In the genomic region with DNA sequence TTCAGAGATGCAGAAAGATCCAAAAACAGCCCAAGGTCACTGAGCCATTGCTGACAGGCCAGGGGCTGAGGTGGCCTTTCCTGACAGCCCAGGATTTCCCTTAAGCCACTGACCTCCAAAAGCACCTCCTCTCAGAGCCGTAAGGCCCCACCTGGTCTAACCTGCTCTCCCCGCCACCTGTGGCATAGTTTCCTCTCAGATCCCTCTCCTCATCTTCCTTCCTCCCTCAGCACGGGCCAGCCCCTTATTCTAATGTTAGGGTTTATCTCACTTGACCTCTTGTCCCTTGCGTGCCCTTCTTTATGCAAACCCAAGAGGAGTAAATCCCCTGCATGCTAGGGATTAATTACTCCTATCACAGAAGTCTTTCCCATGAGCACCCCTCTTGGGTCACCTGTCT, we compare ENCODE assay signal across 12 cellular contexts.
DNase-seq lines count a peak whose midpoint lies in the region; ATAC-seq, FAIRE-seq and TF ChIP-seq lines count a peak whose summit lies in the region.
"Had no signal": no experiment of that assay in that cellular context is flagged by ENCODE, and none has a peak within 500 bp of the region (broad histone marks: within the 10 kb centered on the region; RNA-seq: fewer than 3 reads in every experiment).

No MANE protein-coding gene starts in this region.

- H3K27me3 Mint-ChIP-seq in activated T-helper 1 cell treated with anti-CD3 and anti-CD28 coated beads, Interleukin-12 subunit alpha, Interleukin-12 subunit beta, Interleukin-2, Interleukin-4 antibody, amounts not matched to agents 30 ng/mL and 10 ng/mL and 1 ng/mL, durations not matched to agents 14 hours and 24 hours and 36 hours (ENCODE audit: insufficient read depth): peaks cover 3% of the 10 kb centered on the region

- FAIRE-seq in pancreas (lab: Jason Lieb, UNC): no peak

- no peak for DNase-seq in activated T-helper 1 cell treated with anti-CD3 and anti-CD28 coated beads, Interleukin-12 subunit alpha, Interleukin-12 subunit beta, Interleukin-2, Interleukin-4 antibody, amounts not matched to agents 30 ng/mL and 10 ng/mL and 1 ng/mL, durations not matched to agents 14 hours and 24 hours and 36 hours (ENCODE audit: low spot score)
- DNase-seq in pancreas (no peak), UCSD-AML1 (lab: John Stamatoyannopoulos, UW; ENCODE audit: unreplicated experiment) (no peak), NCI-H2227 (lab: John Stamatoyannopoulos, UW; ENCODE audit: unreplicated experiment) (no peak)
- DNase-seq in activated CD4-positive, alpha-beta T cell treated with anti-CD3 and anti-CD28 coated beads, Interleukin-2, amount 50 U/mL, for 4 hours: no peak
- DNase-seq: CD8-positive, alpha-beta memory T cell; islet precursor cell; NCI-H1436; stimulated activated CD4-positive, alpha-beta T cell treated with anti-CD3 and anti-CD28 coated beads, Interleukin-4, amount 100 ng/mL, for 1 hour had no signal

- H3K9me3 ChIP-seq in pancreas: no peaks in the 10 kb centered on the region

- WGBS in pancreas, 2 donors: 57 to 83% methylated on average over 4 of the region's 4 CpGs

- H3K9me3 Mint-ChIP-seq in activated T-helper 1 cell treated with anti-CD3 and anti-CD28 coated beads, Interleukin-12 subunit alpha, Interleukin-12 subunit beta, Interleukin-2, Interleukin-4 antibody, amounts not matched to agents 30 ng/mL and 10 ng/mL and 1 ng/mL, durations not matched to agents 14 hours and 24 hours and 36 hours: peaks cover 6% of the 10 kb centered on the region
- H3K9me3 Mint-ChIP-seq: CD8-positive, alpha-beta memory T cell had no signal

- no peak for TF ChIP-seq CTCF in pancreas (IDR thresholded peaks at IDR 0.05)

- H3K4me1 Mint-ChIP-seq in activated T-helper 1 cell treated with anti-CD3 and anti-CD28 coated beads, Interleukin-12 subunit alpha, Interleukin-12 subunit beta, Interleukin-2, Interleukin-4 antibody, amounts not matched to agents 30 ng/mL and 10 ng/mL and 1 ng/mL, durations not matched to agents 14 hours and 24 hours and 36 hours (ENCODE audit: low read depth): peaks cover 42% of the 10 kb centered on the region

- intact Hi-C loops in activated T-helper 1 cell treated with anti-CD3 and anti-CD28 coated beads, Interleukin-12 subunit alpha, Interleukin-12 subunit beta, Interleukin-2, Interleukin-4 antibody, amounts not matched to agents 30 ng/mL and 10 ng/mL and 1 ng/mL, durations not matched to agents 14 hours and 24 hours and 36 hours (cut with micrococcal nuclease): loop anchor here (5.0 to 10.0 kb wide), 3 partner anchors 111 to 388 kb away; a partner anchor contains a TSS
- intact Hi-C loops in pancreas (cut with DNase I): no loop called here

- H3K4me3 Mint-ChIP-seq in activated T-helper 1 cell treated with anti-CD3 and anti-CD28 coated beads, Interleukin-12 subunit alpha, Interleukin-12 subunit beta, Interleukin-2, Interleukin-4 antibody, amounts not matched to agents 30 ng/mL and 10 ng/mL and 1 ng/mL, durations not matched to agents 14 hours and 24 hours and 36 hours: no peak overlapping the region
- H3K4me3 Mint-ChIP-seq: CD8-positive, alpha-beta memory T cell had no signal

- H3K4me3 ChIP-seq in pancreas: no peak overlapping the region

- H3K27ac Mint-ChIP-seq in activated T-helper 1 cell treated with anti-CD3 and anti-CD28 coated beads, Interleukin-12 subunit alpha, Interleukin-12 subunit beta, Interleukin-2, Interleukin-4 antibody, amounts not matched to agents 30 ng/mL and 10 ng/mL and 1 ng/mL, durations not matched to agents 14 hours and 24 hours and 36 hours: peak overlapping the region; percentile 59
- H3K27ac Mint-ChIP-seq: CD8-positive, alpha-beta memory T cell had no signal

- ATAC-seq in GM18867 (IDR thresholded peaks at IDR 0.05; ENCODE audit: unreplicated experiment): peak; percentile 24
- ATAC-seq in HG02623 (IDR thresholded peaks at IDR 0.05; ENCODE audit: unreplicated experiment): peak; percentile 38
- ATAC-seq in pancreas: no peak
- no peak for ATAC-seq in activated CD4-positive, CD25-positive, alpha-beta regulatory T cell treated with anti-CD3 and anti-CD28 coated beads, Interleukin-2, amount 50 U/mL, for 24 hours

- H3K27me3 ChIP-seq in pancreas: no peaks in the 10 kb centered on the region

- no peaks in the 10 kb centered on the region for H3K36me3 ChIP-seq in pancreas

- H3K4me1 ChIP-seq in pancreas: peaks cover 0 to 33% (median 16%) of the 10 kb centered on the region in 3 donors

- H3K36me3 Mint-ChIP-seq in activated T-helper 1 cell treated with anti-CD3 and anti-CD28 coated beads, Interleukin-12 subunit alpha, Interleukin-12 subunit beta, Interleukin-2, Interleukin-4 antibody, amounts not matched to agents 30 ng/mL and 10 ng/mL and 1 ng/mL, durations not matched to agents 14 hours and 24 hours and 36 hours (ENCODE audit: low read depth): peaks cover 5% of the 10 kb centered on the region
- H3K36me3 Mint-ChIP-seq: CD8-positive, alpha-beta memory T cell had no signal

- H3K27ac ChIP-seq in pancreas: peak overlapping the region in 3 of 4 donors; percentile 10 to 91 (median 84)

Comparison
In these comparisons a context has a peak if more than half of its experiments do, and no peak if none do; other contexts are left out.
1. ATAC-seq: peak in GM18867 (single experiment) and HG02623 (single experiment); none in pancreas (0 of 4) and activated CD4-positive, CD25-positive, alpha-beta regulatory T cell treated with anti-CD3 and anti-CD28 coated beads, Interleukin-2, amount 50 U/mL, for 24 hours (0 of 2).